In the genomic region with DNA sequence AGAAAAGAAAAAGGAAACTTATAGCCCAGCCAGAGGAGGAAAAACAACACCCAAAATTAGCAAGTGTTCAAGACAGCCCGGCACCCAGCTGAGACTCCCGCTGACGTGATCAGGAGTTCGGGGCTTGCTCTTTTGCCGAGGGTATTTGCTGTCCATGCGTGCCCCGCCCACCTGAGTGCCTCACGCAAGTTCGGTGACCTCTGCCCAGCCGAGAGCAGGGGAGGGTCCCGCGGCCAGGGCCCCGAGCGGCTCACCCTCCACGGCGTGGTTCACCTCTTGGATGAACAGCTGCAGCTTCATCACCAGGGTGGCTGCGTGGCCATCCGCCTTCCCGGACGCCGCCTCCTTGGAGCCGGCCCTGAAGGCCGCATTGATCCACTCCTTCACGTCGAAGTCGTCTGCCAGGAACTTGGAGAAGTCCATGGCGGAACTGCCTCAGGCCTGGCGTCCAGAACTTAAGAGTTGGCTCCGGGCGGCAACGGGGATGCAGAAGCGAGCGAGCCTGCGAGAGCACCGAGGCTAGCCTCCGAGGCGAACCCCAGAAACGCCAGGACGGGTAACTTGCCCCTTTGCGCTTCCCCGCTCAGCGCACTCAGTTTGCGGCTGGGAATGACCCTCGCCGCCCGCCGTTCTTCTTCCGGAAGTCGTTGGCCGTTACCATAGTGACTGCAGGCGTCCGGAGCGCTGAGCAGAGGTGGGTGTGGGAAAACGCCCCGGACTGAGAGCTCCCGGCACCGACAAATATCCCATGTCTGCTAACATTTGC, we compare ENCODE assay signal across 8 cellular contexts. TPM values are rescaled to one million over a fixed set of nuclear protein-coding genes. Genes with fewer than 3 reads are reported as not detected.
A peak's percentile ranks its signal among the peaks of the same experiment; 100 is the strongest.
DNase-seq lines count a peak whose midpoint lies in the region; ATAC-seq and TF ChIP-seq lines count a peak whose summit lies in the region.

A gene (minus strand): TSS at position 618 of the 766 bp plus-strand sequence. CDS start 195 bp downstream, at position 423.

- H3K36me3 Mint-ChIP-seq in CD14-positive monocyte, result peaks cover 0 to 5% of the 10 kb centered on the region in 2 donors
- peaks cover 27% of the 10 kb centered on the region for H3K36me3 Mint-ChIP-seq in effector memory CD8-positive, alpha-beta T cell (ENCODE audit: insufficient read depth)

- H3K4me3 ChIP-seq in HL-60 (replicated peaks; ENCODE audit: insufficient read depth, low read length), result peak within 1 kb of the TSS; percentile 96
- H3K4me3 ChIP-seq in NT2/D1 (ENCODE audit: insufficient read length, low read depth), result peak within 1 kb of the TSS; percentile 87

- peak within 1 kb of the TSS; percentile 76 to 93 (median 88) for H3K27ac Mint-ChIP-seq in CD14-positive monocyte
- peak within 1 kb of the TSS; percentile 91 to 94 for H3K27ac Mint-ChIP-seq in effector memory CD8-positive, alpha-beta T cell

- TF ChIP-seq CTCF in CD14-positive monocyte (IDR thresholded peaks at IDR 0.05), result no peak
- TF ChIP-seq CTCF in HL-60 (IDR thresholded peaks at IDR 0.05; ENCODE audit: insufficient read depth, low read length), result no peak

- H3K4me1 ChIP-seq in NT2/D1 (ENCODE audit: insufficient read depth, insufficient read length), result peaks cover 3% of the 10 kb centered on the region

- DNase-seq in CD14-positive monocyte (ENCODE audit: low spot score) (peak; percentile 81), HL-60 (ENCODE audit: low read depth in 1 of 2, low spot score in 1 of 2) (peak; percentile 67 to 88), NT2/D1 (ENCODE audit: low read depth, low spot score) (peak; percentile 83), medulla oblongata (ENCODE audit: extremely low spot score) (peak; percentile 84)
- DNase-seq in activated CD8-positive, alpha-beta memory T cell treated with anti-CD3 and anti-CD28 coated beads for 48 hours (ENCODE audit: low read depth in 2 of 3, low spot score in 2 of 3), result peak; percentile 61 to 81 (median 79)
- DNase-seq in effector memory CD8-positive, alpha-beta T cell, result peak; percentile 76 to 85 (median 80)
- DNase-seq in stimulated activated CD4-positive, alpha-beta T cell treated with anti-CD3 and anti-CD28 coated beads, TNF-alpha, amount 100 ng/mL, for 4 hours (ENCODE audit: low read depth in 3 of 3), result peak; percentile 67 to 71 (median 70)

- H3K9ac ChIP-seq in NT2/D1 (ENCODE audit: insufficient read length, low read depth), result peak within 1 kb of the TSS; percentile 99

- peak; percentile 93 for ATAC-seq in GM19395 (IDR thresholded peaks at IDR 0.05; ENCODE audit: unreplicated experiment)
- peak; percentile 96 for ATAC-seq in effector memory CD8-positive, alpha-beta T cell (replicated peaks)

- H3K4me1 Mint-ChIP-seq in CD14-positive monocyte, result peaks cover 24% of the 10 kb centered on the region
- peaks cover 25 to 36% of the 10 kb centered on the region in 2 donors for H3K4me1 Mint-ChIP-seq in effector memory CD8-positive, alpha-beta T cell (ENCODE audit: low read depth in 2 of 2)

- H3K4me3 Mint-ChIP-seq in CD14-positive monocyte, result peak within 1 kb of the TSS; percentile 91 to 95
- H3K4me3 Mint-ChIP-seq in effector memory CD8-positive, alpha-beta T cell, result peak within 1 kb of the TSS; percentile 92

- no peaks in the 10 kb centered on the region for H3K27me3 ChIP-seq in HL-60 (ENCODE audit: insufficient read depth, poor library complexity, severe bottlenecking)
- H3K27me3 ChIP-seq in NT2/D1 (ENCODE audit: insufficient read depth, insufficient read length), result no peaks in the 10 kb centered on the region

- no peaks in the 10 kb centered on the region for H3K9me3 ChIP-seq in NT2/D1 (ENCODE audit: insufficient read depth, low read length)

- H3K27me3 Mint-ChIP-seq in CD14-positive monocyte (ENCODE audit: low read depth in 3 of 3), result peaks cover 0 to 4% (median 0%) of the 10 kb centered on the region in 3 donors
- no peaks in the 10 kb centered on the region for H3K27me3 Mint-ChIP-seq in effector memory CD8-positive, alpha-beta T cell

- peaks cover 24% of the 10 kb centered on the region for H3K36me3 ChIP-seq in NT2/D1 (ENCODE audit: insufficient read depth, insufficient read length, low read length)

- intact Hi-C loops in CD14-positive monocyte (cut with micrococcal nuclease), result loop anchor here in 1 of 2 donors (5.0 to 10.0 kb wide), 2 partner anchors 52 to 105 kb away; a partner anchor contains a TSS

- H3K27ac ChIP-seq in HL-60 (replicated peaks), result peak within 1 kb of the TSS; percentile 82

- H3K9me3 Mint-ChIP-seq in CD14-positive monocyte, result no peaks in the 10 kb centered on the region
- no peaks in the 10 kb centered on the region for H3K9me3 Mint-ChIP-seq in effector memory CD8-positive, alpha-beta T cell

RNA-seq across cellular contexts. Expression of the gene that starts here (rescaled TPM):
- 1 to 10 TPM; 6.6 to 8.0 TPM for polyA plus RNA-seq in CD14-positive monocyte

Comparison
In these comparisons a context has a peak if more than half of its experiments do, and no peak if none do; other contexts are left out.
1. Peak in every context shown above with its lines: DNase-seq, ATAC-seq, H3K4me3 ChIP-seq and H3K27ac ChIP-seq.